Comparison of ENCODE assay signal across 8 cellular contexts in the genomic region with DNA sequence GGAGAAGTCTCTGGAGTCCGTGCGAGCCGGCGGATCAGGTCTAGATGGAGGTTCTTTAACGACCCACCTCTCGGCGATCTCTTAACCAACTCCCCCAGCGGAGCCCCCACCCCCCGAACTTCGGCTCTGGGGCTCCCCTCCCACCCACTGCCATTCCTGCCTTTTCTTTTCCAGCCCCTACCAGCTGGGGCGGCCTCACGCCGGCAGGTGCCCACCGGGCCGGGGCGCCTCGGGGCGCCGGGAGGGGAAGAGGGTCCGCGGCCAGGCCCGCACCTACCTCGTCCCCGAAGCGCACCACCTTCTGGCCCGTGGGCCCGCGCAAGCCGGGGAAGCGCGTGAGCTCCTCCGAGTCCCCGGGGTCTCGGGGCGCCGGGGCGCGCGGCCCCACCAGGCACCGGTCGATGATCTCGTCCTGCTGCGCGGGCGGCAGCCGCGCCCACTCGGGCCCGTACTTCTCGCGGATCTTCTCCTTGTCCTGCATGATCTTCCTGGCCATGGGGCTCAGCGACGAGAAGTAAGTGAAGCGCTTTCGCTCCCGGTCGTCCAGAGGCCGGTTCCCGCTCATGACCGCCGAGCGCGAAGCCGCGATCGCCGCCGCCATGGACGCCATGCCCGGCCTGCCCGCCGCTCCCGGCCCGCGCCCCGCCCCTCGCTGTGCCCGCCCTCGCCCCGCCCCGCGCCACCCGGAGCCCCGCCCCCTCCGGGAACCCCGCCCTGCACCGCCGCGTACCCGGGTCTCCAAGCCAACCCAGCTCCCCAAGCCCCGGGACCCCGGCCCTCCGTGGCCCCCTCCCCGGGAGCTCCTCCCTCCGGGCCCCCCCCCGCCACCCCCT. TPM values are rescaled to one million over a fixed set of nuclear protein-coding genes. Genes with fewer than 3 reads are reported as not detected.
DNase-seq lines count a peak whose midpoint lies in the region; ATAC-seq and TF ChIP-seq lines count a peak whose summit lies in the region.

A gene with protein sequence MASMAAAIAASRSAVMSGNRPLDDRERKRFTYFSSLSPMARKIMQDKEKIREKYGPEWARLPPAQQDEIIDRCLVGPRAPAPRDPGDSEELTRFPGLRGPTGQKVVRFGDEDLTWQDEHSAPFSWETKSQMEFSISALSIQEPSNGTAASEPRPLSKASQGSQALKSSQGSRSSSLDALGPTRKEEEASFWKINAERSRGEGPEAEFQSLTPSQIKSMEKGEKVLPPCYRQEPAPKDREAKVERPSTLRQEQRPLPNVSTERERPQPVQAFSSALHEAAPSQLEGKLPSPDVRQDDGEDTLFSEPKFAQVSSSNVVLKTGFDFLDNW (minus strand): TSS at position 619 of the 833 bp plus-strand sequence. CDS start 9 bp downstream, at position 610.

- peak; percentile 61 to 77 (median 68) for DNase-seq in CD4-positive, alpha-beta memory T cell
- peak; percentile 74 for DNase-seq in RWPE1 (ENCODE audit: low spot score)
- DNase-seq in activated naive CD4-positive, alpha-beta T cell treated with Interleukin-2 at 50 U/mL for 16 hours: peak; percentile 78
- no peak for DNase-seq in glomerular endothelial cell (ENCODE audit: extremely low read depth, low read depth, low spot score)
- peak; percentile 94 for DNase-seq in osteoblast (ENCODE audit: insufficient read length, low spot score, missing footprints)
- peak; percentile 77 for DNase-seq in testis

- H3K4me1 Mint-ChIP-seq in CD4-positive, alpha-beta memory T cell: peaks cover 9 to 19% (median 14%) of the 10 kb centered on the region in 4 donors

- CTCF ChIA-PET in CD4-positive, alpha-beta memory T cell (lab: Charles Lee; ENCODE audit: partially characterized antibody): no interaction called here
- CTCF ChIA-PET in RWPE1 (lab: Yijun Ruan, JAX): interaction anchor here (0.6 kb wide), 1 partner anchor 67 kb away, joined by 3 read pairs; no protein-coding TSS in a partner anchor

- no peaks in the 10 kb centered on the region for H3K9me3 Mint-ChIP-seq in CD4-positive, alpha-beta memory T cell

- no peak for TF ChIP-seq CTCF in RWPE1 (conservative IDR thresholded peaks at IDR 0.05; ENCODE audit: low read depth)
- TF ChIP-seq CTCF in osteoblast (IDR thresholded peaks at IDR 0.05; ENCODE audit: extremely low read depth, low read depth, low read length): no peak
- no peak for TF ChIP-seq CTCF in testis (IDR thresholded peaks at IDR 0.05)

- H3K4me1 ChIP-seq in CD4-positive, alpha-beta memory T cell (ENCODE audit: insufficient read depth, low read length): peaks cover 15% of the 10 kb centered on the region
- H3K4me1 ChIP-seq in osteoblast (ENCODE audit: insufficient read depth, low read length) (peaks cover 47% of the 10 kb centered on the region), testis (peaks cover 17% of the 10 kb centered on the region)

- H4K20me1 ChIP-seq in osteoblast (ENCODE audit: insufficient read depth, low read length): peaks cover 27% of the 10 kb centered on the region

- H3K4me3 Mint-ChIP-seq in CD4-positive, alpha-beta memory T cell: peak within 1 kb of the TSS; percentile 87 to 95 (median 90)

- ATAC-seq in GM19438 (IDR thresholded peaks at IDR 0.05; ENCODE audit: low read depth, unreplicated experiment) (peak; percentile 79), HG03565 (IDR thresholded peaks at IDR 0.05; ENCODE audit: unreplicated experiment) (peak; percentile 34)

- peaks cover 0 to 2% of the 10 kb centered on the region in 2 donors for H3K36me3 Mint-ChIP-seq in CD4-positive, alpha-beta memory T cell

- peak within 1 kb of the TSS; percentile 44 for H3K27ac ChIP-seq in CD4-positive, alpha-beta memory T cell (ENCODE audit: low read depth, low read length)
- H3K27ac ChIP-seq in RWPE1: peak within 1 kb of the TSS; percentile 26; the same call in 1 of the 2 replicates
- H3K27ac ChIP-seq in osteoblast (ENCODE audit: low read depth, low read length): peak within 1 kb of the TSS; percentile 80
- peak within 1 kb of the TSS; percentile 77 to 79 for H3K27ac ChIP-seq in testis

- H3K9me3 ChIP-seq in CD4-positive, alpha-beta memory T cell (ENCODE audit: control insufficient read depth in 1 of 2, low read length in 2 of 2): no peaks in the 10 kb centered on the region
- no peaks in the 10 kb centered on the region for H3K9me3 ChIP-seq in osteoblast (ENCODE audit: low read depth, low read length)
- no peaks in the 10 kb centered on the region for H3K9me3 ChIP-seq in testis

- H3K36me3 ChIP-seq in CD4-positive, alpha-beta memory T cell (ENCODE audit: insufficient read depth, low read length): no peaks in the 10 kb centered on the region
- peaks cover 24% of the 10 kb centered on the region for H3K36me3 ChIP-seq in osteoblast (ENCODE audit: insufficient read depth, low read length)
- no peaks in the 10 kb centered on the region for H3K36me3 ChIP-seq in testis (ENCODE audit: low read depth, missing control alignments)

- intact Hi-C loops in CD4-positive, alpha-beta memory T cell (cut with micrococcal nuclease): loop anchor here (1.0 to 5.0 kb wide), 3 partner anchors 111 to 469 kb away; a partner anchor contains a TSS
- intact Hi-C loops in testis (cut with DNase I; ENCODE audit: low total_unique reads): no loop called here

- H3K27ac Mint-ChIP-seq in CD4-positive, alpha-beta memory T cell: peak within 1 kb of the TSS; percentile 43 to 84 (median 69)

- peaks cover 52% of the 10 kb centered on the region for H3K79me2 ChIP-seq in osteoblast (ENCODE audit: insufficient read depth, low read length)

- H3K27me3 Mint-ChIP-seq in CD4-positive, alpha-beta memory T cell: peaks cover 17 to 18% of the 10 kb centered on the region in 2 donors

- H3K4me3 ChIP-seq in CD4-positive, alpha-beta memory T cell (ENCODE audit: low read length in 2 of 2): peak within 1 kb of the TSS; percentile 45 to 75
- H3K4me3 ChIP-seq in osteoblast (ENCODE audit: insufficient read depth, low read length): peak within 1 kb of the TSS; percentile 87
- peak within 1 kb of the TSS; percentile 87 to 89 for H3K4me3 ChIP-seq in testis

- H3K27me3 ChIP-seq in CD4-positive, alpha-beta memory T cell (ENCODE audit: insufficient read depth, low read length): peaks cover 14% of the 10 kb centered on the region
- H3K27me3 ChIP-seq in osteoblast (ENCODE audit: insufficient read depth, low read length) (no peaks in the 10 kb centered on the region), testis (no peaks in the 10 kb centered on the region)

- H3K4me2 ChIP-seq in osteoblast (ENCODE audit: insufficient read depth, low read length): peak within 1 kb of the TSS; percentile 95

- no peak for TF ChIP-seq POLR2A in testis (IDR thresholded peaks at IDR 0.05)

- WGBS in testis, 2 donors: 0 to 1% methylated on average over 50 to 60 of the region's 96 CpGs

- POLR2A ChIA-PET in CD4-positive, alpha-beta memory T cell (lab: Charles Lee; ENCODE audit: partially characterized antibody): interaction anchor here (1.0 kb wide), 1 partner anchor 105 kb away, joined by 4 read pairs; no protein-coding TSS in a partner anchor
- POLR2A ChIA-PET in RWPE1 (lab: Yijun Ruan, JAX; ENCODE audit: low non-redundant PET): no interaction called here

- H2AFZ ChIP-seq in osteoblast (ENCODE audit: low read length): peak within 1 kb of the TSS; percentile 69

RNA-seq across cellular contexts. Expression of the gene that starts here (rescaled TPM):
- 1 to 10 TPM; 4.2 to 4.4 TPM for total RNA-seq in CD4-positive, alpha-beta memory T cell
- 1 to 10 TPM; 4.8 to 5.0 TPM for polyA plus RNA-seq in CD4-positive, alpha-beta memory T cell
- total RNA-seq in glomerular endothelial cell (34.1 and 83.2 TPM in 2 replicates), osteoblast (251 and 352 TPM in 2 replicates), testis (10 to 100 TPM; 14.6 to 26.6 TPM)
- 20.2 TPM for polyA plus RNA-seq in testis (ENCODE audit: insufficient read depth, low read depth, low replicate concordance)

Comparison
In these comparisons a context has a peak if more than half of its experiments do, and no peak if none do; other contexts are left out.
1. H3K27ac ChIP-seq: peak in every context shown above with its lines; median percentile 80 in osteoblast; 78 in testis; 44 in CD4-positive, alpha-beta memory T cell; 26 in RWPE1.